Comparison of ENCODE assay signal across 8 cellular contexts in the genomic region with DNA sequence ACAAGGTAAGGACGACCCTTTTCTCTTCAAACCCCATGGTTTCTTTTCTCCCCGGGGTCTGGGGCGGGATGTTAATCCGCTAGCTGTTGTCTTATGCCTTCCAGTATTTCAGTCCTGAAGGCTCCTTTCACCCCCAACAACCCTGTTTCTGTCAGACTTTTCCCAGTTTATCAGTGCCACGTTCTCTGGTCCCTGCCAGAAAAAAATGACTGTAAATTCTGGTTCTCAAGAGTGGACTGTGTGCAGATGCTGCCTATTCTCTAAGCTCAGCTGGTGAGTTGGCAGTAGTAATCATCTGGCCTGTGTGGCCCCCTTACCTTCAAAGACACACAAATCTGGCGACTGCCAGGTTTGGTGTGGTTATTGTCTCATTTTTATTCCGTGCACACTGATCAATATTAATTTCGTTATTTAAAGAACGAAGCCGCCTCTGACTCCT. TPM values are rescaled to one million over a fixed set of nuclear protein-coding genes. Genes with fewer than 3 reads are reported as not detected.
DNase-seq lines count a peak whose midpoint lies in the region; ATAC-seq and TF ChIP-seq lines count a peak whose summit lies in the region.

No MANE protein-coding gene starts in this region.

- peaks cover 22% of the 10 kb centered on the region for H3K36me3 Mint-ChIP-seq in CD4-positive, CD25-positive, alpha-beta regulatory T cell

- no peak for TF ChIP-seq POLR2A in breast epithelium (IDR thresholded peaks at IDR 0.05)

- intact Hi-C loops in breast epithelium (cut with DNase I; ENCODE audit: low total_unique reads) = no loop called here

- no peak for TF ChIP-seq CTCF in breast epithelium (IDR thresholded peaks at IDR 0.05)

- peak overlapping the region; percentile 72 for H3K4me3 ChIP-seq in CD4-positive, CD25-positive, alpha-beta regulatory T cell (ENCODE audit: low read depth, low read length)
- peak overlapping the region; percentile 78 for H3K4me3 ChIP-seq in HUES48 (ENCODE audit: low read depth, low read length)
- H3K4me3 ChIP-seq in breast epithelium = peak overlapping the region; percentile 70 to 81 (median 72)
- peak overlapping the region; percentile 95 to 97 for H3K4me3 ChIP-seq in muscle layer of duodenum (ENCODE audit: low read depth in 1 of 2, low read length in 2 of 2)

- DNase-seq in CD4-positive, CD25-positive, alpha-beta regulatory T cell = no peak
- no peak for DNase-seq in breast epithelium (ENCODE audit: low spot score in 2 of 2)
- DNase-seq in inferior parietal cortex (ENCODE audit: extremely low spot score) = no peak
- DNase-seq in activated gamma-delta T cell (lab: John Stamatoyannopoulos, UW) = no peak
- DNase-seq in NK-92 (lab: John Stamatoyannopoulos, UW; ENCODE audit: unreplicated experiment) = no peak

- H3K9me3 ChIP-seq in CD4-positive, CD25-positive, alpha-beta regulatory T cell (ENCODE audit: control insufficient read depth in 2 of 2, low read length in 2 of 2) = no peaks in the 10 kb centered on the region
- H3K9me3 ChIP-seq in HUES48 (ENCODE audit: control insufficient read depth, insufficient read depth, low read length) = no peaks in the 10 kb centered on the region
- peaks cover 0 to 3% of the 10 kb centered on the region in 2 donors for H3K9me3 ChIP-seq in breast epithelium
- H3K9me3 ChIP-seq in muscle layer of duodenum (ENCODE audit: control insufficient read depth in 1 of 2, low read length in 2 of 2) = no peaks in the 10 kb centered on the region

- H3K27ac ChIP-seq in CD4-positive, CD25-positive, alpha-beta regulatory T cell (ENCODE audit: insufficient read depth, low read length, poor library complexity, severe bottlenecking) = peak overlapping the region; percentile 95
- H3K27ac ChIP-seq in HUES48 (ENCODE audit: low read depth, low read length) (peak overlapping the region; percentile 91), breast epithelium (peak overlapping the region; percentile 92 to 95), muscle layer of duodenum (ENCODE audit: low read length) (peak overlapping the region; percentile 99)

- peak overlapping the region; percentile 69 for H3K9ac ChIP-seq in HUES48 (ENCODE audit: low read depth, low read length)

- peaks cover 32 to 72% (median 55%) of the 10 kb centered on the region in 4 donors for H3K4me1 Mint-ChIP-seq in CD4-positive, CD25-positive, alpha-beta regulatory T cell

- H3K36me3 ChIP-seq in CD4-positive, CD25-positive, alpha-beta regulatory T cell (ENCODE audit: control insufficient read depth, insufficient read depth, low read length) = peaks cover 2% of the 10 kb centered on the region
- H3K36me3 ChIP-seq in HUES48 (ENCODE audit: control insufficient read depth, insufficient read depth, low read length) (no peaks in the 10 kb centered on the region), breast epithelium (no peaks in the 10 kb centered on the region), muscle layer of duodenum (ENCODE audit: control insufficient read depth in 1 of 2, insufficient read depth in 2 of 2, low read length in 2 of 2) (no peaks in the 10 kb centered on the region)

- H3K4me3 Mint-ChIP-seq in CD4-positive, CD25-positive, alpha-beta regulatory T cell = peak overlapping the region; percentile 93 to 100 (median 97)

- no peak for ATAC-seq in CD4-positive, CD25-positive, alpha-beta regulatory T cell (ENCODE audit: low read depth in 2 of 2)
- ATAC-seq in HG03457 (IDR thresholded peaks at IDR 0.05; ENCODE audit: unreplicated experiment) = no peak

- H3K27ac Mint-ChIP-seq in CD4-positive, CD25-positive, alpha-beta regulatory T cell = peak overlapping the region; percentile 76 to 79 (median 79)

- H3K4me1 ChIP-seq in CD4-positive, CD25-positive, alpha-beta regulatory T cell (ENCODE audit: control insufficient read depth, insufficient read depth, low read length, poor library complexity, severe bottlenecking) = peaks cover 39% of the 10 kb centered on the region
- H3K4me1 ChIP-seq in HUES48 (ENCODE audit: control insufficient read depth, insufficient read depth, low read length) = peaks cover 8% of the 10 kb centered on the region
- peaks cover 4 to 11% of the 10 kb centered on the region in 2 donors for H3K4me1 ChIP-seq in breast epithelium
- H3K4me1 ChIP-seq in muscle layer of duodenum (ENCODE audit: control insufficient read depth in 1 of 2, insufficient read depth in 2 of 2, low read length in 2 of 2) = peaks cover 19 to 32% of the 10 kb centered on the region in 2 donors

- no peaks in the 10 kb centered on the region for H3K27me3 ChIP-seq in CD4-positive, CD25-positive, alpha-beta regulatory T cell (ENCODE audit: control insufficient read depth, insufficient read depth, low read length)
- no peaks in the 10 kb centered on the region for H3K27me3 ChIP-seq in HUES48 (ENCODE audit: control insufficient read depth, insufficient read depth, low read length)
- peaks cover 0 to 5% of the 10 kb centered on the region in 2 donors for H3K27me3 ChIP-seq in breast epithelium
- H3K27me3 ChIP-seq in muscle layer of duodenum (ENCODE audit: low read depth, low read length) = no peaks in the 10 kb centered on the region

- H3K27me3 Mint-ChIP-seq in CD4-positive, CD25-positive, alpha-beta regulatory T cell = peaks cover 21% of the 10 kb centered on the region

- H3K9me3 Mint-ChIP-seq in CD4-positive, CD25-positive, alpha-beta regulatory T cell = peaks cover 0 to 6% (median 0%) of the 10 kb centered on the region in 7 donors

RNA-seq across cellular contexts. Expression of gene GOLM2, which starts 0.9 kb away (rescaled TPM):
- 42.2 TPM for total RNA-seq in CD4-positive, CD25-positive, alpha-beta regulatory T cell
- 10 to 100 TPM; 43.0 to 46.5 (median 44.9) TPM for polyA plus RNA-seq in CD4-positive, CD25-positive, alpha-beta regulatory T cell
- 100 to 1,000 TPM in 1 of 3 donors, 10 to 100 TPM in 2; 81.8 to 129 (median 96.0) TPM for total RNA-seq in breast epithelium
